Comparison of ENCODE assay signal across 1 cellular context in the genomic region with DNA sequence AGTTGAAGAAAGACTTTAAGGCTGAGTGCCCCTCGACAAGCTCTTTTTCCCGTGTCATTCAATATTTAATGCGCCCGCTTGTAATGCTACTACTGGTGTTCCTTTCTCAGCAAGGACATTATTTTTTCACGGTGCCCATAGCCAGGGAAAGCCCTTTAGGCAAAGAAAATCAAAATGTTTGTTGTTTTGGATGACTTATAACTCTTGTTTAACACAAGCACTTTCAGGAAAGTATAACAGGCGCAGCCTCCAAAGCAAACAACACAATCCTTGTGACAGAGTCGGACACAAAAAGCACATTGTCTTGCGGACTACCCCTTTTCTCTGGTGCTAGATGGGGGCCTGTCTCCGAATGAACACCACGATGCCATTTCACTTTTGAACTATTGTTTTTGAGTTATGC.
TF ChIP-seq lines count a peak whose summit lies in the region.

No MANE protein-coding gene starts in this region.

TF ChIP-seq in H1, 55 proteins besides CTCF, POLR2A, EP300 and RAD21:
- TF ChIP-seq CHD7 (IDR thresholded peaks at IDR 0.05; ENCODE audit: insufficient replicate concordance, low read length) (no peak), SP1 (IDR thresholded peaks at IDR 0.05; ENCODE audit: low read depth, low read length) (no peak), EZH2 (IDR thresholded peaks at IDR 0.05; ENCODE audit: low read depth, low read length, severe bottlenecking) (peak; percentile 52), MAX (IDR thresholded peaks at IDR 0.05) (0 out of 2 replicates have a peak, but pooled peaks have one; percentile 3), SUZ12 (IDR thresholded peaks at IDR 0.05; ENCODE audit: low read length) (peak; percentile 71; the same call in 1 of the 2 replicates), KDM5A (IDR thresholded peaks at IDR 0.05; ENCODE audit: low read length) (no peak), HDAC2 (IDR thresholded peaks at IDR 0.05; ENCODE audit: borderline replicate concordance in 1 of 2, low read depth in 2 of 2, low read length in 2 of 2) (0 out of 4 replicates have a peak, but pooled peaks of 1 of the 2 experiments have one; percentile 15), RBBP5 (IDR thresholded peaks at IDR 0.05; ENCODE audit: borderline replicate concordance, low read depth, low read length) (no peak), GTF2F1 (IDR thresholded peaks at IDR 0.05; ENCODE audit: borderline replicate concordance, low read depth, low read length) (no peak)
